Comparison of ENCODE assay signal across 22 cellular contexts in genomic region chr1:232993555-232993954, GRCh38. TPM values are rescaled to one million over a fixed set of nuclear protein-coding genes. Genes with fewer than 3 reads are reported as not detected.
DNase-seq lines count a peak whose midpoint lies in the region; ATAC-seq, FAIRE-seq and TF ChIP-seq lines count a peak whose summit lies in the region.
"Had no signal": no experiment of that assay in that cellular context is flagged by ENCODE, and none has a peak within 500 bp of the region (broad histone marks: within the 10 kb centered on the region; RNA-seq: fewer than 3 reads in every experiment).

No MANE protein-coding gene starts in this region.

- DNase-seq in A549 (ENCODE audit: low read depth in 1 of 2, low spot score in 1 of 2) (no peak), endodermal cell (no peak), NCI-H1417 treated with DMSO at 0.1 percent for 48 hours (lab: John Stamatoyannopoulos, UW) (no peak), NCI-H2029 (lab: John Stamatoyannopoulos, UW) (no peak)
- DNase-seq: 8988T; AML-193; Caco-2; Calu3; CD4-positive, alpha-beta T cell; CD8-positive, alpha-beta T cell; DMS79 treated with DMSO at 0.1 percent for 48 hours; GF-D8 had no signal

- TF ChIP-seq RAD21 in A549 (conservative IDR thresholded peaks at IDR 0.05 in 1 of 2, IDR thresholded peaks at IDR 0.05 in 1 of 2) = no peak

- H3K4me3 ChIP-seq in A549 = no peak overlapping the region
- no peak overlapping the region for H3K4me3 ChIP-seq in HEK293 (ENCODE audit: low read depth, low read length)
- peak overlapping the region; percentile 35 for H3K4me3 ChIP-seq in endodermal cell (ENCODE audit: low read length)

- no peak for TF ChIP-seq EP300 in A549 (IDR thresholded peaks at IDR 0.05)

- H3K27ac ChIP-seq in A549 (no peak overlapping the region), HEK293 (ENCODE audit: extremely low read depth, low read depth, low read length) (no peak overlapping the region), endodermal cell (ENCODE audit: low read depth, low read length) (no peak overlapping the region)
- H3K27ac ChIP-seq: BLaER1 treated with 17β-estradiol and CSF1 and Interleukin-3, amounts not matched to agents 10 nM and 100 nM; C4-2B had no signal

- TF ChIP-seq POLR2A in A549 (IDR thresholded peaks at IDR 0.05; ENCODE audit: low read length) = no peak

- POLR2A ChIA-PET in A549 (lab: Yijun Ruan, JAX) = no interaction called here
- POLR2A ChIA-PET in HEK293 (lab: Yijun Ruan, JAX) = no interaction called here

- H3K36me3 Mint-ChIP-seq in endodermal cell (ENCODE audit: low read depth) = peaks cover 81% of the 10 kb centered on the region

- H3K4me3 Mint-ChIP-seq in endodermal cell = no peak overlapping the region
- H3K4me3 Mint-ChIP-seq: B cell; CD4-positive, alpha-beta T cell; CD8-positive, alpha-beta T cell had no signal

- peaks cover 3% of the 10 kb centered on the region for H3K4me1 Mint-ChIP-seq in endodermal cell
- H3K4me1 Mint-ChIP-seq: B cell had no signal

- peaks cover 2% of the 10 kb centered on the region for H3K27me3 Mint-ChIP-seq in endodermal cell (ENCODE audit: insufficient read depth)
- H3K27me3 Mint-ChIP-seq: B cell; CD4-positive, alpha-beta T cell had no signal

- H3K27me3 ChIP-seq in endodermal cell (ENCODE audit: control insufficient read depth, insufficient read depth, low read length, poor library complexity, severe bottlenecking) = no peaks in the 10 kb centered on the region
- H3K27me3 ChIP-seq: BLaER1 treated with 17β-estradiol and CSF1 and Interleukin-3, amounts not matched to agents 10 nM and 100 nM had no signal

- no peak overlapping the region for H3K4me2 ChIP-seq in A549
- H3K4me2 ChIP-seq: BLaER1 treated with 17β-estradiol and CSF1 and Interleukin-3, amounts not matched to agents 10 nM and 100 nM had no signal

- H3K9me3 Mint-ChIP-seq in endodermal cell = peaks cover 34% of the 10 kb centered on the region
- H3K9me3 Mint-ChIP-seq: CD4-positive, alpha-beta T cell had no signal

- H3K36me3 ChIP-seq in HEK293 (ENCODE audit: control insufficient read depth in 2 of 2, insufficient read depth in 1 of 2, low read length in 2 of 2) (peaks cover 0 to 62% of the 10 kb centered on the region in 2 experiments; a peak in 2 of 3 replicates), endodermal cell (ENCODE audit: control insufficient read depth, insufficient read depth, low read length) (no peaks in the 10 kb centered on the region)

- 92% methylated on average over 3 of the region's 3 CpGs for WGBS in A549 (ENCODE audit: missing lambda C conversion rate)
- 94 to 96% methylated on average over 3 of the region's 3 CpGs for WGBS in endodermal cell (ENCODE audit: insufficient coverage in 1 of 2, insufficient read length in 1 of 2), 2 experiments

- H3K4me1 ChIP-seq in A549 (no peaks in the 10 kb centered on the region), HEK293 (ENCODE audit: control insufficient read depth, insufficient read depth, low read length) (0 out of 2 replicates have a peak, but pooled peaks cover 4% of the 10 kb centered on the region), endodermal cell (ENCODE audit: control insufficient read depth, insufficient read depth, low read length) (no peaks in the 10 kb centered on the region)
- H3K4me1 ChIP-seq: BLaER1 treated with 17β-estradiol and CSF1 and Interleukin-3, amounts not matched to agents 10 nM and 100 nM had no signal

- no peak overlapping the region for H3K9ac ChIP-seq in endodermal cell (ENCODE audit: extremely low read depth, low read length, poor library complexity, severe bottlenecking)
- H3K9ac ChIP-seq: BLaER1 treated with 17β-estradiol and CSF1 and Interleukin-3, amounts not matched to agents 10 nM and 100 nM had no signal

- H3K9me3 ChIP-seq in A549 = peaks cover 16% of the 10 kb centered on the region
- no peaks in the 10 kb centered on the region; the same call in 1 of the 2 replicates for H3K9me3 ChIP-seq in HEK293 (ENCODE audit: control insufficient read depth, insufficient read depth, low read depth, low read length)
- H3K9me3 ChIP-seq in endodermal cell (ENCODE audit: control insufficient read depth, low read length) = peaks cover 28% of the 10 kb centered on the region

- no peak overlapping the region for H3K27ac Mint-ChIP-seq in endodermal cell
- H3K27ac Mint-ChIP-seq: B cell; CD4-positive, alpha-beta T cell; CD8-positive, alpha-beta T cell had no signal

- TF ChIP-seq CTCF in A549 (IDR thresholded peaks at IDR 0.05) (no peak), HEK293 (tag by site-specific recombination; IDR thresholded peaks at IDR 0.05) (no peak), endodermal cell (conservative IDR thresholded peaks at IDR 0.05) (no peak)

- ATAC-seq in A549 = no peak
- no peak for ATAC-seq in HG02763 (IDR thresholded peaks at IDR 0.05; ENCODE audit: unreplicated experiment)
- ATAC-seq: CD8-positive, alpha-beta T cell had no signal

- no peak for FAIRE-seq in A549 (lab: Jason Lieb, UNC)
- FAIRE-seq: A204.1, D721Med, G401.6, GM12891, GM19239 had no signal

- CTCF ChIA-PET in A549 (lab: Yijun Ruan, JAX) = no interaction called here
- CTCF ChIA-PET in HEK293 (lab: Yijun Ruan, JAX) = no interaction called here

TF ChIP-seq in A549, 52 proteins besides CTCF, POLR2A, EP300 and RAD21:
- TF ChIP-seq ZFP36 (IDR thresholded peaks at IDR 0.05; ENCODE audit: borderline replicate concordance, partially characterized antibody) (peak; percentile 93), HEYL (CRISPR knock-in tag; IDR thresholded peaks at IDR 0.05) (no peak), SMC3 (IDR thresholded peaks at IDR 0.05) (no peak), ELK1 (IDR thresholded peaks at IDR 0.05; ENCODE audit: low read depth, low read length) (no peak)

TF ChIP-seq in HEK293, 187 proteins besides CTCF, POLR2A, EP300 and RAD21 (continues in another document):
- TF ChIP-seq ZNF280D (tag by site-specific recombination; IDR thresholded peaks at IDR 0.05) (no peak), ZNF549 (tag by site-specific recombination; IDR thresholded peaks at IDR 0.05) (0 out of 2 replicates have a peak, but pooled peaks have one; percentile 34), ZNF548 (tag by site-specific recombination; IDR thresholded peaks at IDR 0.05) (no peak), SETDB1 (IDR thresholded peaks at IDR 0.05; ENCODE audit: insufficient read length, low read length) (peak; percentile 69), MEIS1 (CRISPR knock-in tag; IDR thresholded peaks at IDR 0.05; ENCODE audit: borderline replicate concordance) (no peak), ZNF624 (tag by site-specific recombination; IDR thresholded peaks at IDR 0.05) (no peak), ZNF302 (tag by site-specific recombination; IDR thresholded peaks at IDR 0.05; ENCODE audit: low read depth) (no peak), ZBTB26 (tag by site-specific recombination; optimal IDR thresholded peaks at IDR 0.05) (no peak), ZNF596 (tag by site-specific recombination; IDR thresholded peaks at IDR 0.05) (no peak), ZNF555 (tag by site-specific recombination; conservative IDR thresholded peaks at IDR 0.05) (no peak), ZNF629 (tag by site-specific recombination; IDR thresholded peaks at IDR 0.05) (no peak), ZNF335 (tag by site-specific recombination; conservative IDR thresholded peaks at IDR 0.05) (no peak), TRIM28 (IDR thresholded peaks at IDR 0.05; ENCODE audit: borderline replicate concordance, low read length) (peak; percentile 79; the same call in 1 of the 2 replicates), ZNF585B (tag by site-specific recombination; IDR thresholded peaks at IDR 0.05) (peak; percentile 100), HOXA7 (CRISPR knock-in tag; IDR thresholded peaks at IDR 0.05; ENCODE audit: borderline replicate concordance) (no peak), SP2 (tag by site-specific recombination; IDR thresholded peaks at IDR 0.05) (no peak), ZFP37 (tag by site-specific recombination; IDR thresholded peaks at IDR 0.05) (no peak), ZSCAN16 (tag by site-specific recombination; IDR thresholded peaks at IDR 0.05) (no peak)

RNA-seq across cellular contexts. Expression of gene NTPCR, which starts 43.1 kb away (rescaled TPM):
- 65.1 and 83.6 TPM in 2 replicates for polyA plus RNA-seq in A549 (2011; rRNA removed)
- 30.3 and 30.9 TPM in 2 replicates for polyA plus RNA-seq in A549 (2012; cell fraction: cytosol; rRNA removed)
- polyA plus RNA-seq in A549 (2012; cell fraction: nucleus; rRNA removed) = 11.4 and 16.0 TPM in 2 replicates
- 68.8 to 76.9 TPM (median 69.9 TPM) in 3 replicates for polyA plus RNA-seq in A549 (2017; fragmentation: RNase III; extraction: RNeasy Plus Mini Kit Qiagen cat#74134 plus additional on column Dnase treatment)
- polyA minus RNA-seq in A549 (2011; rRNA and poly(A)+ RNA removed) = 18.4 and 26.3 TPM in 2 replicates
- total RNA-seq in endodermal cell = 10 to 100 TPM; 30.9 to 43.3 TPM
- polyA plus RNA-seq in endodermal cell (2013, experiment 1 of 2) = 95.2 TPM
- 86.8 TPM for polyA plus RNA-seq in endodermal cell (2013, experiment 2 of 2)
